In genomic region chr3:156448300-156448699, GRCh38 we compare ENCODE assay signal across 7 cellular contexts.
DNase-seq lines count a peak whose midpoint lies in the region; ATAC-seq, FAIRE-seq and TF ChIP-seq lines count a peak whose summit lies in the region.

No MANE protein-coding gene starts in this region.

- peaks cover 7% of the 10 kb centered on the region for H3K4me1 ChIP-seq in keratinocyte (ENCODE audit: control insufficient read depth, extremely low read depth, insufficient read depth, low read length)

- H3K4me3 ChIP-seq in keratinocyte (ENCODE audit: control insufficient read depth in 2 of 3, extremely low read depth in 1 of 3, insufficient read depth in 2 of 3, low read depth in 1 of 3, low read length in 3 of 3): no peak overlapping the region

- no peaks in the 10 kb centered on the region for H3K9me1 ChIP-seq in keratinocyte (ENCODE audit: control insufficient read depth, extremely low read depth, insufficient read depth, low read length)

- dilution Hi-C loops in keratinocyte (cut with MboI; ENCODE audit: extremely low pct_ligation_motif_present, low sequenced_read_pairs): no loop called here

- H3K36me3 ChIP-seq in keratinocyte (ENCODE audit: control insufficient read depth in 2 of 2, extremely low read depth in 1 of 2, insufficient read depth in 2 of 2, low read length in 2 of 2): no peaks in the 10 kb centered on the region

- no peaks in the 10 kb centered on the region for H3K79me2 ChIP-seq in keratinocyte (ENCODE audit: control insufficient read depth, insufficient read depth, low read length)

- H3K4me2 ChIP-seq in keratinocyte (ENCODE audit: control insufficient read depth, extremely low read depth, insufficient read depth, low read depth, low read length): no peak overlapping the region

- in situ Hi-C loops in KBM-7 (cut with MboI; ENCODE audit: low pct_unique_long_range_greater_than_20kb, low sequenced_read_pairs): no loop called here

- H4K20me1 ChIP-seq in keratinocyte (ENCODE audit: control insufficient read depth, extremely low read depth, insufficient read depth, low read length): no peaks in the 10 kb centered on the region

- H3K27ac ChIP-seq in keratinocyte (ENCODE audit: control insufficient read depth, insufficient read depth, low read length): no peak overlapping the region

- H2AFZ ChIP-seq in keratinocyte (ENCODE audit: control insufficient read depth, low read length): no peak overlapping the region

- peak; percentile 67 for ATAC-seq in GM21390 (IDR thresholded peaks at IDR 0.05; ENCODE audit: unreplicated experiment)

- no peak for FAIRE-seq in keratinocyte (lab: Jason Lieb, UNC)

- TF ChIP-seq CTCF in keratinocyte (optimal IDR thresholded peaks at IDR 0.05 in 1 of 3, IDR thresholded peaks at IDR 0.05 in 1 of 3, conservative IDR thresholded peaks at IDR 0.05 in 1 of 3; ENCODE audit: extremely low read depth in 1 of 3, insufficient read depth in 2 of 3, low read length in 3 of 3): peak; percentile 37 to 60 (median 57)

- H3K27me3 ChIP-seq in keratinocyte (ENCODE audit: control insufficient read depth, extremely low read depth, insufficient read depth, low read length): no peaks in the 10 kb centered on the region

- DNase-seq in GDM1 (lab: John Stamatoyannopoulos, UW) (peak; percentile 4), KBM-7 (peak; percentile 30), activated T-cell treated with anti-CD3 and anti-CD28 coated beads for 48 hours (ENCODE audit: low read depth) (peak; percentile 4), keratinocyte (ENCODE audit: low read depth, low spot score) (no peak), Ammon's horn (ENCODE audit: low spot score) (no peak), NCI-H2171 (lab: John Stamatoyannopoulos, UW) (no peak)

- no peak overlapping the region for H3K9ac ChIP-seq in keratinocyte (ENCODE audit: control insufficient read depth, extremely low read depth, insufficient read depth, low read length)

- H3K9me3 ChIP-seq in keratinocyte (ENCODE audit: control insufficient read depth, low read depth, low read length): no peaks in the 10 kb centered on the region

Comparison
In these comparisons a context has a peak if more than half of its experiments do, and no peak if none do; other contexts are left out.
1. DNase-seq: peak in GDM1 (single experiment), KBM-7 (single experiment) and activated T-cell treated with anti-CD3 and anti-CD28 coated beads for 48 hours (single experiment); none in keratinocyte (single experiment), Ammon's horn (single experiment) and NCI-H2171 (single experiment).